In genomic region chr18:533995-534601, GRCh38 we compare ENCODE assay signal across 27 cellular contexts. TPM values are rescaled to one million over a fixed set of nuclear protein-coding genes. Genes with fewer than 3 reads are reported as not detected.
"Had no signal": no experiment of that assay in that cellular context is flagged by ENCODE, and none has a peak within 500 bp of the region (broad histone marks: within the 10 kb centered on the region; RNA-seq: fewer than 3 reads in every experiment).

No MANE protein-coding gene starts in this region.

- ATAC-seq: effector memory CD8-positive, alpha-beta T cell; left colon; natural killer cell treated with Interleukin-12 subunit alpha and Interleukin-12 subunit beta and Interleukin-15 and Interleukin-18, amount 100 ng/mL, for 72 hours; right lobe of liver; stimulated activated memory B cell treated with anti-CD40 and anti-IgM and Interleukin-4, amounts not matched to agents 10 μg/mL and 1 μg/mL and 100 μg/mL, for 72 hours; stimulated activated naive CD8-positive, alpha-beta T cell treated with anti-CD3 and anti-CD28 coated beads, Interleukin-15, amount 100 ng/mL, for 72 hours had no signal

- H3K4me3 Mint-ChIP-seq: dendritic cell treated with granulocyte-macrophage colony-stimulating factor and Interleukin-4, amounts not matched to agents 40 ng/mL and 50 ng/mL, for 4 days; effector memory CD8-positive, alpha-beta T cell; memory B cell; natural killer cell treated with Interleukin-12 subunit alpha and Interleukin-12 subunit beta and Interleukin-15 and Interleukin-18, amount 100 ng/mL, for 72 hours; neural progenitor cell; stimulated activated memory B cell treated with anti-CD40 and anti-IgM and Interleukin-4, amounts not matched to agents 10 μg/mL and 1 μg/mL and 100 μg/mL, for 72 hours; stimulated activated naive CD8-positive, alpha-beta T cell treated with anti-CD3 and anti-CD28 coated beads, Interleukin-15, amount 100 ng/mL, for 72 hours had no signal

- H3K4me1 Mint-ChIP-seq: memory B cell; neural progenitor cell; stimulated activated memory B cell treated with anti-CD40 and anti-IgM and Interleukin-4, amounts not matched to agents 10 μg/mL and 1 μg/mL and 100 μg/mL, for 72 hours; stimulated activated naive CD8-positive, alpha-beta T cell treated with anti-CD3 and anti-CD28 coated beads, Interleukin-15, amount 100 ng/mL, for 72 hours had no signal

- H3K36me3 Mint-ChIP-seq: memory B cell; natural killer cell treated with Interleukin-12 subunit alpha and Interleukin-12 subunit beta and Interleukin-15 and Interleukin-18, amount 100 ng/mL, for 72 hours; neural progenitor cell; stimulated activated memory B cell treated with anti-CD40 and anti-IgM and Interleukin-4, amounts not matched to agents 10 μg/mL and 1 μg/mL and 100 μg/mL, for 72 hours had no signal

- H3K9me3 ChIP-seq: pancreas, right lobe of liver, thoracic aorta had no signal

- H3K36me3 ChIP-seq: cardiac muscle cell, neural progenitor cell, pancreas, right lobe of liver, thoracic aorta had no signal

- DNase-seq: effector memory CD8-positive, alpha-beta T cell; foreskin melanocyte; head of caudate nucleus; left colon; midbrain; nucleus accumbens; pancreas; retina; right lobe of liver; stimulated activated CD4-positive, alpha-beta T cell treated with anti-CD3 and anti-CD28 coated beads, Interleukin-15, amount 100 ng/mL, for 24 hours; stimulated activated CD4-positive, alpha-beta T cell treated with anti-CD3 and anti-CD28 coated beads, Interleukin-1b, Interleukin-23, amount 100 ng/mL, for 48 hours; stimulated activated CD4-positive, alpha-beta T cell treated with anti-CD3 and anti-CD28 coated beads, Interleukin-4, amount 100 ng/mL, for 24 hours; stimulated activated naive CD8-positive, alpha-beta T cell treated with anti-CD3 and anti-CD28 coated beads, Interleukin-15, amount 100 ng/mL, for 72 hours; substantia nigra had no signal

- H3K27ac Mint-ChIP-seq: dendritic cell treated with granulocyte-macrophage colony-stimulating factor and Interleukin-4, amounts not matched to agents 40 ng/mL and 50 ng/mL, for 4 days; effector memory CD8-positive, alpha-beta T cell; memory B cell; natural killer cell treated with Interleukin-12 subunit alpha and Interleukin-12 subunit beta and Interleukin-15 and Interleukin-18, amount 100 ng/mL, for 72 hours; neural progenitor cell; progenitor cell of endocrine pancreas; stimulated activated memory B cell treated with anti-CD40 and anti-IgM and Interleukin-4, amounts not matched to agents 10 μg/mL and 1 μg/mL and 100 μg/mL, for 72 hours; stimulated activated naive CD8-positive, alpha-beta T cell treated with anti-CD3 and anti-CD28 coated beads, Interleukin-15, amount 100 ng/mL, for 72 hours had no signal

- H3K4me1 ChIP-seq: neural progenitor cell, right lobe of liver had no signal

- H3K27ac ChIP-seq: cardiac muscle cell, epithelial cell of prostate, hepatocyte, neural progenitor cell, pancreas, right lobe of liver, thoracic aorta had no signal

- H3K4me3 ChIP-seq: cardiac muscle cell, hepatocyte, neural progenitor cell, pancreas, right lobe of liver, thoracic aorta had no signal

- H3K27me3 Mint-ChIP-seq: progenitor cell of endocrine pancreas; stimulated activated naive CD8-positive, alpha-beta T cell treated with anti-CD3 and anti-CD28 coated beads, Interleukin-15, amount 100 ng/mL, for 72 hours had no signal

- H3K27me3 ChIP-seq: cardiac muscle cell, hepatocyte, neural progenitor cell, pancreas, right lobe of liver had no signal

- H3K9me3 Mint-ChIP-seq: dendritic cell treated with granulocyte-macrophage colony-stimulating factor and Interleukin-4, amounts not matched to agents 40 ng/mL and 50 ng/mL, for 4 days; memory B cell; natural killer cell treated with Interleukin-12 subunit alpha and Interleukin-12 subunit beta and Interleukin-15 and Interleukin-18, amount 100 ng/mL, for 72 hours; stimulated activated naive CD8-positive, alpha-beta T cell treated with anti-CD3 and anti-CD28 coated beads, Interleukin-15, amount 100 ng/mL, for 72 hours had no signal

RNA-seq across cellular contexts. Expression of gene COLEC12, which starts 33.6 kb away (rescaled TPM):
- total RNA-seq: natural killer cell treated with Interleukin-12 subunit alpha and Interleukin-12 subunit beta and Interleukin-15 and Interleukin-18, amount 100 ng/mL, for 72 hours had no signal

RNA-seq across cellular contexts. Expression of gene CETN1, which starts 46.1 kb away (rescaled TPM):
- total RNA-seq: cardiac muscle cell; hepatocyte; kidney epithelial cell; left colon; liver; natural killer cell treated with Interleukin-12 subunit alpha and Interleukin-12 subunit beta and Interleukin-15 and Interleukin-18, amount 100 ng/mL, for 72 hours; pancreas; progenitor cell of endocrine pancreas; right lobe of liver; thoracic aorta; ureter had no signal
